Comparison of ENCODE assay signal across 8 cellular contexts in the genomic region with DNA sequence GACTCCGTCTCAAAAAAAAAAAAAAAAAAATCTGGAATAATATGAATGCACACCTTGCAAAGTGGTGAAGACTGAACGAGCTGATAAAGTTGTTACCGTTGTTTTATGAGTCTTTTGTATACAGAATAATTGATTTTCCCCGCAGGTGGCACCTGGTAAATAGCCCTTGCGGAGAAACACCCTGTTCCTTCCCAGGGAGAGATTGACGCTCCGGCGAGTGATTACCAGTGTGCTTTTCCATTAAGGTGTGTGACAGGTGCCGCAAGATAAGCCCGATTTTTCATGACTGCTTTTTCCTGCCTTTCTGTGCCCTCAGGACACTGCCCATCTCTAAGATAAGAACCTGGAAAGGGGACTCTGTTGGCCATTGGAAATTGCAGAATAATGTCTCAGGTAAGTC. TPM values are rescaled to one million over a fixed set of nuclear protein-coding genes. Genes with fewer than 3 reads are reported as not detected.
DNase-seq lines count a peak whose midpoint lies in the region; ATAC-seq and TF ChIP-seq lines count a peak whose summit lies in the region.

No MANE protein-coding gene starts in this region.

- peaks cover 8% of the 10 kb centered on the region for H3K9me3 ChIP-seq in thymus (ENCODE audit: control insufficient read depth)

- peaks cover 79% of the 10 kb centered on the region for H3K36me3 Mint-ChIP-seq in activated T-cell treated with anti-CD3 and anti-CD28 coated beads, Interleukin-2, amount 50 U/mL, for 24 hours (ENCODE audit: low read depth)
- H3K36me3 Mint-ChIP-seq in activated naive CD4-positive, alpha-beta T cell treated with anti-CD3 and anti-CD28 coated beads, Interleukin-2, amount 50 U/mL, for 72 hours, result peaks cover 61 to 66% of the 10 kb centered on the region in 2 donors

- 65% methylated on average over 10 of the region's 10 CpGs for WGBS in thymus

- ATAC-seq in activated naive CD4-positive, alpha-beta T cell treated with anti-CD3 and anti-CD28 coated beads, Interleukin-2, amount 50 U/mL, for 72 hours, result no peak

- H3K4me1 Mint-ChIP-seq in activated T-cell treated with anti-CD3 and anti-CD28 coated beads, Interleukin-2, amount 50 U/mL, for 24 hours (ENCODE audit: low read depth), result peaks cover 44% of the 10 kb centered on the region

- no peak for DNase-seq in activated T-cell treated with anti-CD3 and anti-CD28 coated beads, Interleukin-2, amount 50 U/mL, for 24 hours
- DNase-seq in activated T-cell treated with anti-CD3 and anti-CD28 coated beads, Interleukin-2, amount 50 U/mL, for 1 hour, result no peak
- no peak for DNase-seq in activated naive CD4-positive, alpha-beta T cell treated with anti-CD3 and anti-CD28 coated beads, Interleukin-2, amount 50 U/mL, for 72 hours (ENCODE audit: low spot score in 2 of 2)
- DNase-seq in kidney epithelial cell (ENCODE audit: low read depth), result no peak
- no peak for DNase-seq in KBM-7
- no peak for DNase-seq in occipital lobe (lab: John Stamatoyannopoulos, UW)
- DNase-seq in activated CD8-positive, alpha-beta memory T cell treated with anti-CD3 and anti-CD28 coated beads, Interleukin-2, amount 50 U/mL, for 4 hours, result no peak

- peaks cover 42% of the 10 kb centered on the region for H3K9me3 Mint-ChIP-seq in activated T-cell treated with anti-CD3 and anti-CD28 coated beads, Interleukin-2, amount 50 U/mL, for 24 hours
- peaks cover 13 to 30% of the 10 kb centered on the region in 2 donors for H3K9me3 Mint-ChIP-seq in activated naive CD4-positive, alpha-beta T cell treated with anti-CD3 and anti-CD28 coated beads, Interleukin-2, amount 50 U/mL, for 72 hours

- H3K27ac ChIP-seq in thymus (ENCODE audit: low read depth), result no peak overlapping the region

- H3K4me3 Mint-ChIP-seq in activated T-cell treated with anti-CD3 and anti-CD28 coated beads, Interleukin-2, amount 50 U/mL, for 24 hours, result peak overlapping the region; percentile 88

- H3K36me3 ChIP-seq in kidney epithelial cell (ENCODE audit: control insufficient read depth, insufficient read depth, low read length) (no peaks in the 10 kb centered on the region), thymus (ENCODE audit: control insufficient read depth, insufficient read depth) (peaks cover 18% of the 10 kb centered on the region)

- H3K27ac Mint-ChIP-seq in activated T-cell treated with anti-CD3 and anti-CD28 coated beads, Interleukin-2, amount 50 U/mL, for 24 hours, result peak overlapping the region; percentile 99
- peak overlapping the region; percentile 89 to 98 for H3K27ac Mint-ChIP-seq in activated naive CD4-positive, alpha-beta T cell treated with anti-CD3 and anti-CD28 coated beads, Interleukin-2, amount 50 U/mL, for 72 hours

- H3K27me3 ChIP-seq in kidney epithelial cell (ENCODE audit: control insufficient read depth, insufficient read depth, low read length) (no peaks in the 10 kb centered on the region), thymus (ENCODE audit: control insufficient read depth, insufficient read depth) (no peaks in the 10 kb centered on the region)

- no peak for TF ChIP-seq CTCF in kidney epithelial cell (IDR thresholded peaks at IDR 0.05; ENCODE audit: insufficient read depth, low read length, poor library complexity, severe bottlenecking)

- in situ Hi-C loops in KBM-7 (cut with MboI; ENCODE audit: low pct_unique_long_range_greater_than_20kb, low sequenced_read_pairs), result no loop called here

- H3K27me3 Mint-ChIP-seq in activated T-cell treated with anti-CD3 and anti-CD28 coated beads, Interleukin-2, amount 50 U/mL, for 24 hours, result peaks cover 10% of the 10 kb centered on the region

- peak overlapping the region; percentile 86 for H3K4me3 ChIP-seq in kidney epithelial cell (ENCODE audit: low read depth, low read length)
- H3K4me3 ChIP-seq in thymus (ENCODE audit: low read length), result peak overlapping the region; percentile 63

- H3K4me1 ChIP-seq in thymus (ENCODE audit: control insufficient read depth, insufficient read depth, low read length), result peaks cover 5% of the 10 kb centered on the region

RNA-seq across cellular contexts. Expression of a gene that starts 0.9 kb away (rescaled TPM):
- total RNA-seq in activated naive CD4-positive, alpha-beta T cell treated with anti-CD3 and anti-CD28 coated beads, Interleukin-2, amount 50 U/mL, for 72 hours, result 10 to 100 TPM in 1 of 2 donors, 1 to 10 TPM in 1; 9.2 to 15.3 TPM
- total RNA-seq in kidney epithelial cell, result 14.7 and 17.1 TPM in 2 replicates
- polyA plus RNA-seq in thymus, result 44.4 TPM
- total RNA-seq in occipital lobe, result 74.1 TPM

RNA-seq across cellular contexts. Expression of a gene that starts 1.5 kb away (rescaled TPM):
- total RNA-seq in activated naive CD4-positive, alpha-beta T cell treated with anti-CD3 and anti-CD28 coated beads, Interleukin-2, amount 50 U/mL, for 72 hours, result under 1 TPM; 0.33 to 0.36 TPM
- total RNA-seq in kidney epithelial cell (0.38 and 0.62 TPM in 2 replicates), occipital lobe (0.16 TPM)
- 0.14 TPM for polyA plus RNA-seq in thymus

RNA-seq across cellular contexts. Expression of a gene that starts 55.6 kb away (rescaled TPM):
- 1 to 10 TPM; 2.5 to 4.6 TPM for total RNA-seq in activated naive CD4-positive, alpha-beta T cell treated with anti-CD3 and anti-CD28 coated beads, Interleukin-2, amount 50 U/mL, for 72 hours
- total RNA-seq in kidney epithelial cell (14.3 and 21.1 TPM in 2 replicates), occipital lobe (53.0 TPM)
- polyA plus RNA-seq in thymus, result 14.2 TPM
